12 cellular contexts compared by ENCODE assay signal in genomic region chr14:80988742-80989429, GRCh38. TPM values are rescaled to one million over a fixed set of nuclear protein-coding genes. Genes with fewer than 3 reads are reported as not detected.
DNase-seq lines count a peak whose midpoint lies in the region; ATAC-seq, FAIRE-seq and TF ChIP-seq lines count a peak whose summit lies in the region.
"Had no signal": no experiment of that assay in that cellular context is flagged by ENCODE, and none has a peak within 500 bp of the region (broad histone marks: within the 10 kb centered on the region; RNA-seq: fewer than 3 reads in every experiment).

No MANE protein-coding gene starts in this region.

- peaks cover 5% of the 10 kb centered on the region; the same call in 1 of the 2 replicates for H3K27me3 ChIP-seq in OCI-LY3 (ENCODE audit: low read depth, low read length)
- H3K27me3 ChIP-seq in osteoblast (ENCODE audit: insufficient read depth, low read length), result peaks cover 13% of the 10 kb centered on the region
- H3K27me3 ChIP-seq in small intestine (ENCODE audit: control insufficient read depth in 2 of 2, insufficient read depth in 2 of 2, low read length in 2 of 2), result peaks cover 0 to 1% of the 10 kb centered on the region in 2 donors

- intact Hi-C loops in activated CD4-positive, alpha-beta T cell treated with anti-CD3 and anti-CD28 coated beads for 36 hours (cut with DNase I, micrococcal nuclease), result loop anchor here in 1 of 2 experiments (1.0 to 5.0 kb wide), 3 partner anchors 137 to 782 kb away; no protein-coding TSS in a partner anchor
- intact Hi-C loops in activated CD4-positive, alpha-beta T cell treated with anti-CD3 and anti-CD28 coated beads, Interleukin-2, amount 10 ng/mL, durations not matched to agents 24 days and 14 days (cut with micrococcal nuclease), result loop anchor here (10.0 kb wide), 1 partner anchor 54 kb away; no protein-coding TSS in a partner anchor

- peak; percentile 27 for DNase-seq in activated CD4-positive, alpha-beta T cell treated with anti-CD3 and anti-CD28 coated beads for 36 hours
- DNase-seq in activated CD4-positive, alpha-beta T cell treated with anti-CD3 and anti-CD28 coated beads, Interleukin-2, amount 10 ng/mL, durations not matched to agents 24 days and 14 days, result no peak
- no peak for DNase-seq in osteoblast (ENCODE audit: insufficient read length, low spot score, missing footprints)
- no peak for DNase-seq in DMS53 treated with DMSO at 0.1 percent for 48 hours (lab: John Stamatoyannopoulos, UW; ENCODE audit: unreplicated experiment)
- DNase-seq in small intestine, result no peak
- DNase-seq: activated CD8-positive, alpha-beta memory T cell treated with anti-CD3 and anti-CD28 coated beads, Interleukin-2, amount 50 U/mL, for 48 hours had no signal

- no peaks in the 10 kb centered on the region for H3K79me2 ChIP-seq in OCI-LY3 (ENCODE audit: low read length)
- H3K79me2 ChIP-seq in osteoblast (ENCODE audit: insufficient read depth, low read length), result no peaks in the 10 kb centered on the region

- CTCF ChIA-PET in activated CD4-positive, alpha-beta T cell treated with anti-CD3 and anti-CD28 coated beads for 36 hours (lab: Charles Lee), result interaction anchor here (1.1 to 7.3 kb wide), 9 partner anchors 8 to 181 kb away, joined by 3 to 119 read pairs (median 6); partner anchors contain the start of gene TSHR

- H4K20me1 ChIP-seq in OCI-LY3 (ENCODE audit: insufficient read depth, low read length), result no peaks in the 10 kb centered on the region
- no peaks in the 10 kb centered on the region for H4K20me1 ChIP-seq in osteoblast (ENCODE audit: insufficient read depth, low read length)

- no peak overlapping the region for H3K27ac Mint-ChIP-seq in activated CD4-positive, alpha-beta T cell treated with anti-CD3 and anti-CD28 coated beads for 36 hours
- H3K27ac Mint-ChIP-seq in activated CD4-positive, alpha-beta T cell treated with anti-CD3 and anti-CD28 coated beads, Interleukin-2, amount 10 ng/mL, durations not matched to agents 24 days and 14 days, result no peak overlapping the region

- peak; percentile 95 for ATAC-seq in activated CD4-positive, alpha-beta T cell treated with anti-CD3 and anti-CD28 coated beads for 36 hours
- peak; percentile 58 for ATAC-seq in HG02973 (IDR thresholded peaks at IDR 0.05; ENCODE audit: unreplicated experiment)
- ATAC-seq in GM21737 (IDR thresholded peaks at IDR 0.05; ENCODE audit: unreplicated experiment), result no peak

- no peak overlapping the region for H3K4me3 Mint-ChIP-seq in activated CD4-positive, alpha-beta T cell treated with anti-CD3 and anti-CD28 coated beads for 36 hours
- H3K4me3 Mint-ChIP-seq in activated CD4-positive, alpha-beta T cell treated with anti-CD3 and anti-CD28 coated beads, Interleukin-2, amount 10 ng/mL, durations not matched to agents 24 days and 14 days, result no peak overlapping the region

- no peaks in the 10 kb centered on the region for H3K9me3 Mint-ChIP-seq in activated CD4-positive, alpha-beta T cell treated with anti-CD3 and anti-CD28 coated beads for 36 hours (ENCODE audit: low read depth)
- H3K9me3 Mint-ChIP-seq in activated CD4-positive, alpha-beta T cell treated with anti-CD3 and anti-CD28 coated beads, Interleukin-2, amount 10 ng/mL, durations not matched to agents 24 days and 14 days, result no peaks in the 10 kb centered on the region

- FAIRE-seq in small intestine (lab: Jason Lieb, UNC), result no peak
- FAIRE-seq: G401.6 had no signal

- peak overlapping the region; percentile 18; the same call in 1 of the 2 replicates for H3K27ac ChIP-seq in OCI-LY3 (ENCODE audit: low read length)
- H3K27ac ChIP-seq in osteoblast (ENCODE audit: low read depth, low read length), result no peak overlapping the region
- no peak overlapping the region for H3K27ac ChIP-seq in small intestine (ENCODE audit: low read depth in 1 of 2, low read length in 1 of 2)

- H3K4me1 ChIP-seq in OCI-LY3 (ENCODE audit: low read length) (peaks cover 35% of the 10 kb centered on the region), osteoblast (ENCODE audit: insufficient read depth, low read length) (peaks cover 4% of the 10 kb centered on the region), small intestine (ENCODE audit: control insufficient read depth in 2 of 2, insufficient read depth in 1 of 2, low read depth in 1 of 2, low read length in 1 of 2) (no peaks in the 10 kb centered on the region)

- H3K4me1 Mint-ChIP-seq in activated CD4-positive, alpha-beta T cell treated with anti-CD3 and anti-CD28 coated beads for 36 hours, result no peaks in the 10 kb centered on the region
- peaks cover 9% of the 10 kb centered on the region for H3K4me1 Mint-ChIP-seq in activated CD4-positive, alpha-beta T cell treated with anti-CD3 and anti-CD28 coated beads, Interleukin-2, amount 10 ng/mL, durations not matched to agents 24 days and 14 days

- H3K27me3 Mint-ChIP-seq in activated CD4-positive, alpha-beta T cell treated with anti-CD3 and anti-CD28 coated beads for 36 hours, result peaks cover 9% of the 10 kb centered on the region
- H3K27me3 Mint-ChIP-seq in activated CD4-positive, alpha-beta T cell treated with anti-CD3 and anti-CD28 coated beads, Interleukin-2, amount 10 ng/mL, durations not matched to agents 24 days and 14 days, result peaks cover 17% of the 10 kb centered on the region

- H3K36me3 Mint-ChIP-seq in activated CD4-positive, alpha-beta T cell treated with anti-CD3 and anti-CD28 coated beads for 36 hours (ENCODE audit: low read depth), result no peaks in the 10 kb centered on the region
- H3K36me3 Mint-ChIP-seq in activated CD4-positive, alpha-beta T cell treated with anti-CD3 and anti-CD28 coated beads, Interleukin-2, amount 10 ng/mL, durations not matched to agents 24 days and 14 days (ENCODE audit: low read depth), result no peaks in the 10 kb centered on the region

- H3K9ac ChIP-seq in OCI-LY3 (ENCODE audit: low read length), result no peak overlapping the region

- H3K4me2 ChIP-seq in OCI-LY3 (ENCODE audit: low read length) (peak overlapping the region; percentile 56), osteoblast (ENCODE audit: insufficient read depth, low read length) (peak overlapping the region; percentile 1)
- H3K4me2 ChIP-seq: smooth muscle cell had no signal

- WGBS in small intestine, 3 donors, result 64 to 73% (median 67%) methylated on average over 6 of the region's 6 CpGs

- H3K36me3 ChIP-seq in OCI-LY3 (replicated peaks; ENCODE audit: low read depth, low read length) (no peaks in the 10 kb centered on the region), osteoblast (ENCODE audit: insufficient read depth, low read length) (no peaks in the 10 kb centered on the region), small intestine (ENCODE audit: control insufficient read depth in 2 of 2, insufficient read depth in 2 of 2, low read length in 2 of 2) (no peaks in the 10 kb centered on the region)

- H2AFZ ChIP-seq in OCI-LY3 (ENCODE audit: low read depth, low read length) (no peak overlapping the region; the same call in 1 of the 2 replicates), osteoblast (ENCODE audit: low read length) (no peak overlapping the region)

- POLR2A ChIA-PET in activated CD4-positive, alpha-beta T cell treated with anti-CD3 and anti-CD28 coated beads for 36 hours (lab: Charles Lee), result interaction anchor here (1.1 kb wide), 1 partner anchor 47 kb away, joined by 3 read pairs; no protein-coding TSS in a partner anchor

- peak overlapping the region; percentile 25 for H3K4me3 ChIP-seq in OCI-LY3 (ENCODE audit: low read length)
- H3K4me3 ChIP-seq in osteoblast (ENCODE audit: insufficient read depth, low read length), result no peak overlapping the region
- no peak overlapping the region for H3K4me3 ChIP-seq in small intestine (ENCODE audit: low read depth in 1 of 2, low read length in 2 of 2)
- H3K4me3 ChIP-seq: smooth muscle cell had no signal

- H3K9me3 ChIP-seq in OCI-LY3 (ENCODE audit: insufficient read depth, low read length) (no peaks in the 10 kb centered on the region), osteoblast (ENCODE audit: low read depth, low read length) (no peaks in the 10 kb centered on the region), small intestine (ENCODE audit: control insufficient read depth, low read depth) (no peaks in the 10 kb centered on the region)

- TF ChIP-seq CTCF in OCI-LY3 (IDR thresholded peaks at IDR 0.05; ENCODE audit: low read depth, low read length) (no peak), osteoblast (IDR thresholded peaks at IDR 0.05; ENCODE audit: extremely low read depth, low read depth, low read length) (no peak)

RNA-seq across cellular contexts. Expression of gene TSHR, which starts 33.5 kb away (rescaled TPM):
- not detected for total RNA-seq in activated CD4-positive, alpha-beta T cell treated with anti-CD3 and anti-CD28 coated beads for 36 hours
- not detected in 2 replicates for total RNA-seq in activated CD4-positive, alpha-beta T cell treated with anti-CD3 and anti-CD28 coated beads, Interleukin-2, amount 10 ng/mL, durations not matched to agents 24 days and 14 days
- not detected in 2 replicates for total RNA-seq in osteoblast
- under 1 TPM in 2 of 3 donors, not detected in 1; 0.01 to 0.81 TPM for polyA plus RNA-seq in small intestine
- total RNA-seq: A673, smooth muscle cell had no signal
- polyA plus RNA-seq: smooth muscle cell had no signal

RNA-seq across cellular contexts. Expression of gene CEP128, which starts 47.3 kb away (rescaled TPM):
- 10 to 100 TPM; 18.6 to 21.6 TPM for total RNA-seq in activated CD4-positive, alpha-beta T cell treated with anti-CD3 and anti-CD28 coated beads for 36 hours
- total RNA-seq in activated CD4-positive, alpha-beta T cell treated with anti-CD3 and anti-CD28 coated beads, Interleukin-2, amount 10 ng/mL, durations not matched to agents 24 days and 14 days, result 20.1 and 20.4 TPM in 2 replicates
- total RNA-seq in osteoblast, result 5.4 and 7.7 TPM in 2 replicates
- 1 to 10 TPM in 1 of 3 donors, under 1 TPM in 2; 0.22 to 1.4 (median 0.81) TPM for polyA plus RNA-seq in small intestine
